25 cellular contexts compared by ENCODE assay signal in genomic region chr19:30174357-30174645, GRCh38.
"Had no signal": no experiment of that assay in that cellular context is flagged by ENCODE, and none has a peak within 500 bp of the region (broad histone marks: within the 10 kb centered on the region; RNA-seq: fewer than 3 reads in every experiment).

No MANE protein-coding gene starts in this region.

- DNase-seq: activated CD4-positive, alpha-beta T cell treated with anti-CD3 and anti-CD28 coated beads for 1 hour; activated CD4-positive, alpha-beta T cell treated with anti-CD3 and anti-CD28 coated beads for 48 hours; activated CD4-positive, alpha-beta T cell treated with anti-CD3 and anti-CD28 coated beads, Interleukin-2, amount 50 U/mL, for 1 hour; activated CD4-positive, alpha-beta T cell treated with anti-CD3 and anti-CD28 coated beads, Interleukin-2, amount 50 U/mL, for 48 hours; activated CD8-positive, alpha-beta memory T cell treated with anti-CD3 and anti-CD28 coated beads for 24 hours; activated CD8-positive, alpha-beta T cell treated with anti-CD3 and anti-CD28 coated beads for 36 hours; activated effector memory CD4-positive, alpha-beta T cell treated with Interleukin-2 at 50 U/mL for 16 hours; activated gamma-delta T cell treated with Interleukin-2 at 50 U/mL for 16 hours; activated naive CD4-positive, alpha-beta T cell treated with anti-CD3 and anti-CD28 coated beads, Interleukin-2, amount 50 U/mL, for 16 hours; activated naive CD4-positive, alpha-beta T cell treated with Interleukin-2 at 50 U/mL for 16 hours; activated T-cell treated with anti-CD3 and anti-CD28 coated beads, Interleukin-2, amount 50 U/mL, for 4 hours; amniotic stem cell; anterior cingulate cortex; caudate nucleus; cortex of kidney; dermis blood vessel endothelial cell; effector CD4-positive, alpha-beta T cell; effector memory CD8-positive, alpha-beta T cell; erythroblast; esophagus squamous epithelium; foreskin melanocyte; T-helper 2 cell had no signal

- H3K4me1 ChIP-seq: esophagus squamous epithelium, gastroesophageal sphincter had no signal

- H3K27me3 ChIP-seq: esophagus squamous epithelium had no signal

- ATAC-seq: activated CD8-positive, alpha-beta T cell treated with anti-CD3 and anti-CD28 coated beads for 36 hours; activated T-cell treated with anti-CD3 and anti-CD28 coated beads, Interleukin-2, amount 50 U/mL, for 4 hours; activated T-helper 17 cell treated with anti-CD3 and anti-CD28 coated beads, Interleukin-2, amount 50 U/mL, for 72 hours; effector memory CD8-positive, alpha-beta T cell; gastroesophageal sphincter; WTC11 had no signal

- H3K27ac ChIP-seq: esophagus squamous epithelium, gastroesophageal sphincter had no signal

- H3K36me3 ChIP-seq: esophagus squamous epithelium, gastroesophageal sphincter had no signal

- H3K4me3 ChIP-seq: esophagus squamous epithelium, gastroesophageal sphincter had no signal

- H3K9me3 ChIP-seq: esophagus squamous epithelium had no signal
